Comparison of ENCODE assay signal across 9 cellular contexts in genomic region chr2:25314514-25315315, GRCh38. TPM values are rescaled to one million over a fixed set of nuclear protein-coding genes. Genes with fewer than 3 reads are reported as not detected.
DNase-seq lines count a peak whose midpoint lies in the region; ATAC-seq, FAIRE-seq and TF ChIP-seq lines count a peak whose summit lies in the region.
"Had no signal": no experiment of that assay in that cellular context is flagged by ENCODE, and none has a peak within 500 bp of the region (broad histone marks: within the 10 kb centered on the region; RNA-seq: fewer than 3 reads in every experiment).

No MANE protein-coding gene starts in this region.

- H3K9me3 ChIP-seq in astrocyte (ENCODE audit: insufficient read depth, low read depth, low read length) (no peaks in the 10 kb centered on the region), lung (ENCODE audit: control insufficient read depth in 2 of 2, insufficient read depth in 1 of 2, low read length in 1 of 2) (no peaks in the 10 kb centered on the region)

- H3K4me3 ChIP-seq in astrocyte (ENCODE audit: insufficient read depth, low read depth, low read length) (no peak overlapping the region), lung (no peak overlapping the region)

- H3K4me1 Mint-ChIP-seq in astrocyte (ENCODE audit: low read depth, unreplicated experiment): peaks cover 2% of the 10 kb centered on the region

- WGBS in lung, 2 donors: 22 to 31% methylated on average over 13 of the region's 13 CpGs

- H3K27ac ChIP-seq in astrocyte (ENCODE audit: low read depth, low read length) (no peak overlapping the region), lung (ENCODE audit: low read depth in 1 of 2, low read length in 1 of 2) (peak overlapping the region; percentile 43 to 88)
- H3K27ac ChIP-seq: C4-2B had no signal

- H3K36me3 Mint-ChIP-seq in astrocyte (ENCODE audit: low read depth, unreplicated experiment): no peaks in the 10 kb centered on the region

- peak; percentile 26 to 53 for DNase-seq in NCI-H526 (lab: John Stamatoyannopoulos, UW)
- no peak for DNase-seq in NCI-H526 treated with DMSO at 0.1 percent for 48 hours (lab: John Stamatoyannopoulos, UW)
- DNase-seq in T-helper 2 cell: peak; percentile 33 to 90 (median 59)
- DNase-seq in astrocyte (ENCODE audit: low read depth): peak; percentile 38
- DNase-seq in lung (ENCODE audit: low spot score): peak; percentile 58
- DNase-seq in stimulated activated CD8-positive, alpha-beta memory T cell treated with anti-CD3 and anti-CD28 coated beads, Interleukin-15, amount 100 ng/mL, for 4 hours (ENCODE audit: low read depth in 2 of 2): peak; percentile 72 to 88
- DNase-seq in SIG-M5 treated with dmso at 0.1 percent for 504 hours (lab: John Stamatoyannopoulos, UW; ENCODE audit: unreplicated experiment): no peak

- H3K9ac ChIP-seq in astrocyte (ENCODE audit: low read length): no peak overlapping the region

- no peak overlapping the region for H3K4me2 ChIP-seq in astrocyte (ENCODE audit: low read length)

- peaks cover 6% of the 10 kb centered on the region for H3K4me1 ChIP-seq in astrocyte (ENCODE audit: insufficient read depth, low read length)
- H3K4me1 ChIP-seq in lung (ENCODE audit: control insufficient read depth in 2 of 2, insufficient read depth in 2 of 2, low read length in 2 of 2): peaks cover 26 to 32% of the 10 kb centered on the region in 2 donors

- H3K79me2 ChIP-seq in astrocyte (ENCODE audit: insufficient read depth, low read length): peaks cover 8% of the 10 kb centered on the region

- TF ChIP-seq CTCF in astrocyte (IDR thresholded peaks at IDR 0.05; ENCODE audit: insufficient read depth, low read depth, low read length): no peak
- TF ChIP-seq CTCF in lung (IDR thresholded peaks at IDR 0.05; ENCODE audit: control extremely low read depth, extremely low read depth): no peak

- no peak overlapping the region for H3K4me3 Mint-ChIP-seq in astrocyte (ENCODE audit: unreplicated experiment)

- no peak overlapping the region for H3K27ac Mint-ChIP-seq in astrocyte (ENCODE audit: unreplicated experiment)

- no peak overlapping the region for H2AFZ ChIP-seq in astrocyte (ENCODE audit: low read depth, low read length)

- no peaks in the 10 kb centered on the region for H3K27me3 Mint-ChIP-seq in astrocyte (ENCODE audit: low read depth, unreplicated experiment)

- no peaks in the 10 kb centered on the region for H3K36me3 ChIP-seq in astrocyte (ENCODE audit: insufficient read depth, low read length)
- peaks cover 2 to 18% of the 10 kb centered on the region in 2 donors for H3K36me3 ChIP-seq in lung (ENCODE audit: control insufficient read depth in 2 of 2, insufficient read depth in 2 of 2, low read length in 2 of 2)

- ATAC-seq in HG03565 (IDR thresholded peaks at IDR 0.05; ENCODE audit: unreplicated experiment) (peak; percentile 72), lung (ENCODE audit: insufficient read depth, low FRiP score) (peak; percentile 44)

- H3K9me3 Mint-ChIP-seq in astrocyte (ENCODE audit: unreplicated experiment): no peaks in the 10 kb centered on the region

- FAIRE-seq in astrocyte (lab: Jason Lieb, UNC): no peak

- peaks cover 26% of the 10 kb centered on the region for H4K20me1 ChIP-seq in astrocyte (ENCODE audit: insufficient read depth, low read length)

- H3K27me3 ChIP-seq in astrocyte (ENCODE audit: insufficient read depth, low read length) (no peaks in the 10 kb centered on the region), lung (ENCODE audit: control insufficient read depth, insufficient read depth) (no peaks in the 10 kb centered on the region)

RNA-seq across cellular contexts. Expression of gene DNMT3A, which starts 27.0 kb away (rescaled TPM):
- 51.4 and 58.1 TPM in 2 replicates for total RNA-seq in astrocyte
- 10 to 100 TPM; 41.2 to 61.0 TPM for total RNA-seq in lung
- polyA plus RNA-seq in lung: 10 to 100 TPM in 1 of 2 donors, 1 to 10 TPM in 1; 9.2 to 12.6 TPM

Comparison
In these comparisons a context has a peak if more than half of its experiments do, and no peak if none do; other contexts are left out.
1. DNase-seq: peak in NCI-H526 (2 of 2), T-helper 2 cell (5 of 5), astrocyte (single experiment), lung (single experiment) and stimulated activated CD8-positive, alpha-beta memory T cell treated with anti-CD3 and anti-CD28 coated beads, Interleukin-15, amount 100 ng/mL, for 4 hours (2 of 2); none in NCI-H526 treated with DMSO at 0.1 percent for 48 hours (single experiment) and SIG-M5 treated with dmso at 0.1 percent for 504 hours (single experiment).